8 cellular contexts compared by ENCODE assay signal in the genomic region with DNA sequence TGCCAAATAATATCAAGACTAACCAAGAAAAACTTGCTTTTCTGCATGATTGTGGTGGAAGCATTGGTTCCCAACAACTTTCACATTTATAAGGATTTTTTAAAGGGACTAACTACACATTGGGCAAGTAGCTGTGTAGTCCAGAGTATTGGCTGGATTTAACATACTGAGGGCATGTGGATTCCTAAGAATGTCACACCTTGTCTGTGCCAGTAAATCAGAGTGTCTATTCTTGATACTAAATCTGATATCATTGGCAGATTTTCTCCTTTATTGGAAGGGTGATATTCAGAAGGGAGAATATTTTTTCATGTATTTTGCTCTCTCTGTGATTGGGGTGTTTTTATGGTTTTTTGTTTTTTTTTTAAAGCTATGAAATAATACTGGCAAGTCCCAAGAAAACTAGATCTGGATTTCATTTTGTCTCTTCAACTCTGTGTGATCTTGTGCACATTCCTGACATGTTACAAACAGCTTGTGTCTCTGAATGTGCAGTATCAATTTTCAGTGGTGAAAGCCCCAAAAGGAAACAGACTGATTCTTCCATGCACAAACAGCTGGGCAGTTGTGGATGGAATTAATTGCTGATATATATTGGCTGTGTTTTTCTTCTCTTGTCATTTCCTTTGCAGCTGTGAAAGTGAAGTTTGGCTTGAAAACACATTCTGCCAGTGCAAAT.
DNase-seq lines count a peak whose midpoint lies in the region; TF ChIP-seq lines count a peak whose summit lies in the region.

No MANE protein-coding gene starts in this region.

- no peaks in the 10 kb centered on the region for H3K36me3 Mint-ChIP-seq in mesothelial cell of epicardium

- H3K4me3 Mint-ChIP-seq in mesothelial cell of epicardium = no peak overlapping the region

- no peaks in the 10 kb centered on the region for H3K9me3 Mint-ChIP-seq in mesothelial cell of epicardium

- peak overlapping the region; percentile 88 for H3K27ac Mint-ChIP-seq in mesothelial cell of epicardium

- TF ChIP-seq CTCF in cardiac fibroblast (IDR thresholded peaks at IDR 0.05; ENCODE audit: low read depth, low read length) (no peak), mesothelial cell of epicardium (IDR thresholded peaks at IDR 0.05; ENCODE audit: unreplicated experiment) (no peak)

- H3K4me3 ChIP-seq in cardiac fibroblast (replicated peaks in 1 of 2; ENCODE audit: low read depth in 2 of 2, low read length in 2 of 2) = no peak overlapping the region

- peak; percentile 78 for DNase-seq in AG08395 (ENCODE audit: low spot score)
- DNase-seq in KBM-7 = peak; percentile 26
- peak; percentile 87 to 90 for DNase-seq in cardiac fibroblast (ENCODE audit: low read depth in 2 of 2)
- no peak for DNase-seq in mesothelial cell of epicardium (ENCODE audit: low spot score in 2 of 2, unreplicated experiment in 2 of 2)
- no peak for DNase-seq in germinal center (ENCODE audit: low spot score)
- no peak for DNase-seq in NCI-H128 (lab: John Stamatoyannopoulos, UW; ENCODE audit: unreplicated experiment)
- no peak for DNase-seq in SIG-M5 treated with dmso at 0.1 percent for 504 hours (lab: John Stamatoyannopoulos, UW; ENCODE audit: unreplicated experiment)
- no peak for DNase-seq in UCSD-AML1 (lab: John Stamatoyannopoulos, UW; ENCODE audit: unreplicated experiment)

- in situ Hi-C loops in KBM-7 (cut with MboI; ENCODE audit: low pct_unique_long_range_greater_than_20kb, low sequenced_read_pairs) = no loop called here

- H3K27me3 Mint-ChIP-seq in mesothelial cell of epicardium (ENCODE audit: low read depth) = no peaks in the 10 kb centered on the region

- H3K4me1 Mint-ChIP-seq in mesothelial cell of epicardium = peaks cover 63% of the 10 kb centered on the region

Comparison
In these comparisons a context has a peak if more than half of its experiments do, and no peak if none do; other contexts are left out.
1. DNase-seq: peak in AG08395 (single experiment), KBM-7 (single experiment) and cardiac fibroblast (2 of 2); none in mesothelial cell of epicardium (0 of 2), germinal center (single experiment), NCI-H128 (single experiment), SIG-M5 treated with dmso at 0.1 percent for 504 hours (single experiment) and UCSD-AML1 (single experiment).